ENCODE assay signal across 26 cellular contexts in the genomic region with DNA sequence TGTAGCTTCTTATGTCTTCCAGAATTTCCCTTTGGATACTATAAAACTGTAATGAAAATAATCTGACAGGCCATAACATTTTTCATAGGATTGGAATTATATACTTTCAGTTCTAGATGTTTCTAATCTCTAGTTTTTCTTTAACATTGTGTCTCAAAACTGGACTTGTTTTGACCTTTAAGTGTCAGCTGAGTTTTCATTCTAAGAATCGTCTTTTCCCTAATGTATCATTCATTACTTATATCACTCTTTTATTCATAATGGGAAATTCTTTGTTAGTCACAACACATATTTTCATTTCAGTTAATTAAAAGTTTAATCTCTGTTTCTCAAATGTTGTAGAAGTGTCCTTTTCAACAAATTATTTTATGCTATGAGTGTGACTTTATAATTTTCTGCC. TPM values are rescaled to one million over a fixed set of nuclear protein-coding genes. Genes with fewer than 3 reads are reported as not detected.
DNase-seq lines count a peak whose midpoint lies in the region; ATAC-seq and TF ChIP-seq lines count a peak whose summit lies in the region.
"Had no signal": no experiment of that assay in that cellular context is flagged by ENCODE, and none has a peak within 500 bp of the region (broad histone marks: within the 10 kb centered on the region; RNA-seq: fewer than 3 reads in every experiment).

No MANE protein-coding gene starts in this region.

- H3K27me3 Mint-ChIP-seq in activated CD8-positive, alpha-beta T cell treated with anti-CD3 and anti-CD28 coated beads for 36 hours, result no peaks in the 10 kb centered on the region
- no peaks in the 10 kb centered on the region for H3K27me3 Mint-ChIP-seq in activated CD8-positive, alpha-beta T cell treated with anti-CD3 and anti-CD28 coated beads, Interleukin-2, amount 10 ng/mL, durations not matched to agents 7 days and 5 days (ENCODE audit: low read depth)
- H3K27me3 Mint-ChIP-seq in activated naive CD8-positive, alpha-beta T cell treated with anti-CD3 and anti-CD28 coated beads, Interleukin-2, amount 50 U/mL, for 24 hours, result no peaks in the 10 kb centered on the region
- H3K27me3 Mint-ChIP-seq in stimulated activated naive CD8-positive, alpha-beta T cell treated with anti-CD3 and anti-CD28 coated beads, Interleukin-15, amount 100 ng/mL, for 72 hours, result no peaks in the 10 kb centered on the region
- no peaks in the 10 kb centered on the region for H3K27me3 Mint-ChIP-seq in naive thymus-derived CD8-positive, alpha-beta T cell

- TF ChIP-seq CTCF in activated CD8-positive, alpha-beta T cell treated with anti-CD3 and anti-CD28 coated beads for 36 hours (IDR thresholded peaks at IDR 0.05), result no peak

- peaks cover 69% of the 10 kb centered on the region for H3K4me1 Mint-ChIP-seq in activated CD8-positive, alpha-beta T cell treated with anti-CD3 and anti-CD28 coated beads for 36 hours (ENCODE audit: low read depth)
- peaks cover 31% of the 10 kb centered on the region for H3K4me1 Mint-ChIP-seq in activated CD8-positive, alpha-beta T cell treated with anti-CD3 and anti-CD28 coated beads, Interleukin-2, amount 10 ng/mL, durations not matched to agents 7 days and 5 days (ENCODE audit: low read depth)
- peaks cover 65% of the 10 kb centered on the region for H3K4me1 Mint-ChIP-seq in activated naive CD8-positive, alpha-beta T cell treated with anti-CD3 and anti-CD28 coated beads, Interleukin-2, amount 50 U/mL, for 24 hours
- peaks cover 60% of the 10 kb centered on the region for H3K4me1 Mint-ChIP-seq in stimulated activated naive CD8-positive, alpha-beta T cell treated with anti-CD3 and anti-CD28 coated beads, Interleukin-15, amount 100 ng/mL, for 72 hours
- H3K4me1 Mint-ChIP-seq in naive thymus-derived CD8-positive, alpha-beta T cell, result peaks cover 6 to 22% (median 16%) of the 10 kb centered on the region in 4 donors

- CTCF ChIA-PET in activated CD8-positive, alpha-beta T cell treated with anti-CD3 and anti-CD28 coated beads for 36 hours (lab: Charles Lee), result interaction anchor here (1.2 kb wide), 1 partner anchor 23 kb away, joined by 3 read pairs; no protein-coding TSS in a partner anchor
- CTCF ChIA-PET in activated CD8-positive, alpha-beta T cell treated with anti-CD3 and anti-CD28 coated beads, Interleukin-2, amount 10 ng/mL, durations not matched to agents 7 days and 5 days (lab: Charles Lee), result interaction anchor here (0.6 to 0.7 kb wide), 2 partner anchors 23 to 37 kb away, joined by 3 to 4 read pairs; no protein-coding TSS in a partner anchor

- peak overlapping the region; percentile 9 for H3K4me3 Mint-ChIP-seq in activated CD8-positive, alpha-beta T cell treated with anti-CD3 and anti-CD28 coated beads for 36 hours
- no peak overlapping the region for H3K4me3 Mint-ChIP-seq in activated CD8-positive, alpha-beta T cell treated with anti-CD3 and anti-CD28 coated beads, Interleukin-2, amount 10 ng/mL, durations not matched to agents 7 days and 5 days
- peak overlapping the region; percentile 27 for H3K4me3 Mint-ChIP-seq in activated naive CD8-positive, alpha-beta T cell treated with anti-CD3 and anti-CD28 coated beads, Interleukin-2, amount 50 U/mL, for 24 hours
- peak overlapping the region; percentile 48 to 81 for H3K4me3 Mint-ChIP-seq in stimulated activated naive CD8-positive, alpha-beta T cell treated with anti-CD3 and anti-CD28 coated beads, Interleukin-15, amount 100 ng/mL, for 72 hours
- H3K4me3 Mint-ChIP-seq in naive thymus-derived CD8-positive, alpha-beta T cell, result no peak overlapping the region

- H3K36me3 Mint-ChIP-seq in activated CD8-positive, alpha-beta T cell treated with anti-CD3 and anti-CD28 coated beads for 36 hours (ENCODE audit: low read depth), result peaks cover 38% of the 10 kb centered on the region
- H3K36me3 Mint-ChIP-seq in activated CD8-positive, alpha-beta T cell treated with anti-CD3 and anti-CD28 coated beads, Interleukin-2, amount 10 ng/mL, durations not matched to agents 7 days and 5 days (ENCODE audit: low read depth), result peaks cover 29% of the 10 kb centered on the region
- peaks cover 11 to 34% of the 10 kb centered on the region in 2 donors for H3K36me3 Mint-ChIP-seq in activated naive CD4-positive, alpha-beta T cell treated with anti-CD3 and anti-CD28 coated beads, Interleukin-2, amount 50 U/mL, for 72 hours
- peaks cover 24% of the 10 kb centered on the region for H3K36me3 Mint-ChIP-seq in activated naive CD8-positive, alpha-beta T cell treated with anti-CD3 and anti-CD28 coated beads, Interleukin-2, amount 50 U/mL, for 24 hours (ENCODE audit: low read depth)
- no peaks in the 10 kb centered on the region for H3K36me3 Mint-ChIP-seq in naive thymus-derived CD8-positive, alpha-beta T cell

- peaks cover 15% of the 10 kb centered on the region for H3K9me3 Mint-ChIP-seq in activated CD8-positive, alpha-beta T cell treated with anti-CD3 and anti-CD28 coated beads for 36 hours
- peaks cover 17% of the 10 kb centered on the region for H3K9me3 Mint-ChIP-seq in activated CD8-positive, alpha-beta T cell treated with anti-CD3 and anti-CD28 coated beads, Interleukin-2, amount 10 ng/mL, durations not matched to agents 7 days and 5 days (ENCODE audit: insufficient read depth)
- peaks cover 5 to 16% of the 10 kb centered on the region in 2 donors for H3K9me3 Mint-ChIP-seq in activated naive CD4-positive, alpha-beta T cell treated with anti-CD3 and anti-CD28 coated beads, Interleukin-2, amount 50 U/mL, for 72 hours
- peaks cover 10% of the 10 kb centered on the region for H3K9me3 Mint-ChIP-seq in activated naive CD8-positive, alpha-beta T cell treated with anti-CD3 and anti-CD28 coated beads, Interleukin-2, amount 50 U/mL, for 24 hours
- peaks cover 5 to 8% of the 10 kb centered on the region in 2 donors for H3K9me3 Mint-ChIP-seq in stimulated activated naive CD8-positive, alpha-beta T cell treated with anti-CD3 and anti-CD28 coated beads, Interleukin-15, amount 100 ng/mL, for 72 hours
- H3K9me3 Mint-ChIP-seq in naive thymus-derived CD8-positive, alpha-beta T cell, result no peaks in the 10 kb centered on the region

- H3K27ac Mint-ChIP-seq in activated CD8-positive, alpha-beta T cell treated with anti-CD3 and anti-CD28 coated beads for 36 hours, result peak overlapping the region; percentile 87
- H3K27ac Mint-ChIP-seq in activated CD8-positive, alpha-beta T cell treated with anti-CD3 and anti-CD28 coated beads, Interleukin-2, amount 10 ng/mL, durations not matched to agents 7 days and 5 days, result no peak overlapping the region
- H3K27ac Mint-ChIP-seq in activated naive CD4-positive, alpha-beta T cell treated with anti-CD3 and anti-CD28 coated beads, Interleukin-2, amount 50 U/mL, for 72 hours, result peak overlapping the region; percentile 92 to 99
- peak overlapping the region; percentile 95 for H3K27ac Mint-ChIP-seq in activated naive CD8-positive, alpha-beta T cell treated with anti-CD3 and anti-CD28 coated beads, Interleukin-2, amount 50 U/mL, for 24 hours
- H3K27ac Mint-ChIP-seq in stimulated activated naive CD8-positive, alpha-beta T cell treated with anti-CD3 and anti-CD28 coated beads, Interleukin-15, amount 100 ng/mL, for 72 hours, result peak overlapping the region in 1 of 2 donors; percentile 96
- H3K27ac Mint-ChIP-seq in naive thymus-derived CD8-positive, alpha-beta T cell, result no peak overlapping the region

- peak; percentile 31 for ATAC-seq in activated CD8-positive, alpha-beta T cell treated with anti-CD3 and anti-CD28 coated beads for 36 hours
- no peak for ATAC-seq in activated CD8-positive, alpha-beta T cell treated with anti-CD3 and anti-CD28 coated beads, Interleukin-2, amount 10 ng/mL, durations not matched to agents 7 days and 5 days
- ATAC-seq in activated naive CD4-positive, alpha-beta T cell treated with anti-CD3 and anti-CD28 coated beads, Interleukin-2, amount 50 U/mL, for 72 hours, result peak; percentile 76 to 78
- peak; percentile 55 for ATAC-seq in activated naive CD8-positive, alpha-beta T cell treated with anti-CD3 and anti-CD28 coated beads, Interleukin-2, amount 50 U/mL, for 24 hours
- ATAC-seq in stimulated activated naive CD8-positive, alpha-beta T cell treated with anti-CD3 and anti-CD28 coated beads, Interleukin-15, amount 100 ng/mL, for 72 hours, result peak; percentile 56
- no peak for ATAC-seq in GM21528 (IDR thresholded peaks at IDR 0.05; ENCODE audit: low FRiP score, unreplicated experiment)
- ATAC-seq in naive thymus-derived CD8-positive, alpha-beta T cell, result no peak
- ATAC-seq: A549, HCT116 had no signal

- no peak for DNase-seq in activated CD8-positive, alpha-beta T cell treated with anti-CD3 and anti-CD28 coated beads for 36 hours
- no peak for DNase-seq in activated CD8-positive, alpha-beta T cell treated with anti-CD3 and anti-CD28 coated beads, Interleukin-2, amount 10 ng/mL, durations not matched to agents 7 days and 5 days
- DNase-seq in activated naive CD4-positive, alpha-beta T cell treated with anti-CD3 and anti-CD28 coated beads, Interleukin-2, amount 50 U/mL, for 72 hours (ENCODE audit: low spot score in 2 of 2), result no peak
- DNase-seq in activated naive CD4-positive, alpha-beta T cell treated with Interleukin-2 at 50 U/mL for 16 hours, result no peak
- no peak for DNase-seq in activated naive CD8-positive, alpha-beta T cell treated with anti-CD3 and anti-CD28 coated beads, Interleukin-2, amount 50 U/mL, for 24 hours
- DNase-seq in stimulated activated naive CD8-positive, alpha-beta T cell treated with anti-CD3 and anti-CD28 coated beads, Interleukin-15, amount 100 ng/mL, for 72 hours, result no peak
- no peak for DNase-seq in naive thymus-derived CD8-positive, alpha-beta T cell
- DNase-seq: BE2C, DMS53, EL, GF-D8, KBM-7, MM.1S, NCI-H1048, NCI-H1417 treated with DMSO at 0.1 percent for 48 hours, NCI-H2029, NCI-H2227 treated with DMSO at 0.1 percent for 48 hours, NCI-H510A treated with DMSO at 0.1 percent for 48 hours, NCI-H748 treated with DMSO at 0.1 percent for 48 hours, PC-9, RPMI8226 had no signal

- intact Hi-C loops in activated CD8-positive, alpha-beta T cell treated with anti-CD3 and anti-CD28 coated beads for 36 hours (cut with micrococcal nuclease), result no loop called here

- POLR2A ChIA-PET in activated CD8-positive, alpha-beta T cell treated with anti-CD3 and anti-CD28 coated beads for 36 hours (lab: Charles Lee), result interaction anchor here (4.2 kb wide), 1 partner anchor 11 kb away, joined by 25 read pairs; a partner anchor contains a TSS
- POLR2A ChIA-PET in activated CD8-positive, alpha-beta T cell treated with anti-CD3 and anti-CD28 coated beads, Interleukin-2, amount 10 ng/mL, durations not matched to agents 7 days and 5 days (lab: Charles Lee), result no interaction called here
- POLR2A ChIA-PET in naive thymus-derived CD8-positive, alpha-beta T cell (lab: Charles Lee), result interaction anchor here (0.6 to 1.2 kb wide), 2 partner anchors 12 to 21 kb away, joined by 5 read pairs; a partner anchor contains a TSS

RNA-seq across cellular contexts. Expression of a gene that starts 11.9 kb away (rescaled TPM):
- total RNA-seq in activated CD8-positive, alpha-beta T cell treated with anti-CD3 and anti-CD28 coated beads for 36 hours, result 100 to 1,000 TPM in 1 of 2 experiments, 10 to 100 TPM in 1; 91.8 to 101 TPM
- total RNA-seq in activated CD8-positive, alpha-beta T cell treated with anti-CD3 and anti-CD28 coated beads, Interleukin-2, amount 10 ng/mL, durations not matched to agents 7 days and 5 days, result 100 to 1,000 TPM; 115 to 124 TPM
- total RNA-seq in activated naive CD4-positive, alpha-beta T cell treated with anti-CD3 and anti-CD28 coated beads, Interleukin-2, amount 50 U/mL, for 72 hours, result 100 to 1,000 TPM in 1 of 2 donors, 10 to 100 TPM in 1; 31.2 to 113 TPM
- total RNA-seq in naive thymus-derived CD8-positive, alpha-beta T cell, result 10 to 100 TPM; 35.5 to 39.3 TPM
- 100 to 1,000 TPM in 2 of 3 donors, 10 to 100 TPM in 1; 69.3 to 123 (median 108) TPM for polyA plus RNA-seq in naive thymus-derived CD8-positive, alpha-beta T cell
- total RNA-seq: H1, HT1080, PC-9 had no signal
- polyA plus RNA-seq: A549, H1 had no signal

Comparison
In these comparisons a context has a peak if more than half of its experiments do, and no peak if none do; other contexts are left out.
1. ATAC-seq: peak in activated CD8-positive, alpha-beta T cell treated with anti-CD3 and anti-CD28 coated beads for 36 hours (single experiment), activated naive CD4-positive, alpha-beta T cell treated with anti-CD3 and anti-CD28 coated beads, Interleukin-2, amount 50 U/mL, for 72 hours (2 of 2), activated naive CD8-positive, alpha-beta T cell treated with anti-CD3 and anti-CD28 coated beads, Interleukin-2, amount 50 U/mL, for 24 hours (single experiment) and stimulated activated naive CD8-positive, alpha-beta T cell treated with anti-CD3 and anti-CD28 coated beads, Interleukin-15, amount 100 ng/mL, for 72 hours (single experiment); none in activated CD8-positive, alpha-beta T cell treated with anti-CD3 and anti-CD28 coated beads, Interleukin-2, amount 10 ng/mL, durations not matched to agents 7 days and 5 days (single experiment), GM21528 (single experiment) and naive thymus-derived CD8-positive, alpha-beta T cell (0 of 2).
2. H3K27ac Mint-ChIP-seq: peak in activated CD8-positive, alpha-beta T cell treated with anti-CD3 and anti-CD28 coated beads for 36 hours (single experiment), activated naive CD4-positive, alpha-beta T cell treated with anti-CD3 and anti-CD28 coated beads, Interleukin-2, amount 50 U/mL, for 72 hours (2 of 2) and activated naive CD8-positive, alpha-beta T cell treated with anti-CD3 and anti-CD28 coated beads, Interleukin-2, amount 50 U/mL, for 24 hours (single experiment); none in activated CD8-positive, alpha-beta T cell treated with anti-CD3 and anti-CD28 coated beads, Interleukin-2, amount 10 ng/mL, durations not matched to agents 7 days and 5 days (single experiment) and naive thymus-derived CD8-positive, alpha-beta T cell (0 of 10).
3. H3K4me3 Mint-ChIP-seq: peak in activated CD8-positive, alpha-beta T cell treated with anti-CD3 and anti-CD28 coated beads for 36 hours (single experiment), activated naive CD8-positive, alpha-beta T cell treated with anti-CD3 and anti-CD28 coated beads, Interleukin-2, amount 50 U/mL, for 24 hours (single experiment) and stimulated activated naive CD8-positive, alpha-beta T cell treated with anti-CD3 and anti-CD28 coated beads, Interleukin-15, amount 100 ng/mL, for 72 hours (2 of 2); none in activated CD8-positive, alpha-beta T cell treated with anti-CD3 and anti-CD28 coated beads, Interleukin-2, amount 10 ng/mL, durations not matched to agents 7 days and 5 days (single experiment) and naive thymus-derived CD8-positive, alpha-beta T cell (0 of 10).